ENCODE assay signal across 8 cellular contexts in genomic region chr2:64646007-64646880, GRCh38. TPM values are rescaled to one million over a fixed set of nuclear protein-coding genes. Genes with fewer than 3 reads are reported as not detected.
A peak's percentile ranks its signal among the peaks of the same experiment; 100 is the strongest.
DNase-seq lines count a peak whose midpoint lies in the region; ATAC-seq and TF ChIP-seq lines count a peak whose summit lies in the region.

No MANE protein-coding gene starts in this region.

- no peak for TF ChIP-seq POLR2A in esophagus muscularis mucosa (IDR thresholded peaks at IDR 0.05; ENCODE audit: low read depth)
- TF ChIP-seq POLR2A in GM18505 (IDR thresholded peaks at IDR 0.05; ENCODE audit: borderline replicate concordance, extremely low read depth, insufficient read depth, insufficient read length), result no peak

- no peaks in the 10 kb centered on the region for H3K36me3 Mint-ChIP-seq in nephron progenitor cell (ENCODE audit: low read depth)
- peaks cover 4% of the 10 kb centered on the region for H3K36me3 Mint-ChIP-seq in stimulated activated naive CD8-positive, alpha-beta T cell treated with anti-CD3 and anti-CD28 coated beads, Interleukin-15, Interleukin-2, amounts not matched to agents 100 ng/mL and 50 ng/mL, for 24 hours (ENCODE audit: low read depth)

- H3K36me3 ChIP-seq in HUES6 (ENCODE audit: control insufficient read depth, insufficient read depth, low read length), result no peaks in the 10 kb centered on the region
- peaks cover 15% of the 10 kb centered on the region; the same call in 1 of the 2 replicates for H3K36me3 ChIP-seq in OCI-LY7 (ENCODE audit: insufficient read depth, low read length)
- no peaks in the 10 kb centered on the region for H3K36me3 ChIP-seq in esophagus muscularis mucosa

- peaks cover 100% of the 10 kb centered on the region for H3K4me1 Mint-ChIP-seq in nephron progenitor cell
- H3K4me1 Mint-ChIP-seq in stimulated activated naive CD8-positive, alpha-beta T cell treated with anti-CD3 and anti-CD28 coated beads, Interleukin-15, Interleukin-2, amounts not matched to agents 100 ng/mL and 50 ng/mL, for 24 hours (ENCODE audit: low read depth), result peaks cover 96% of the 10 kb centered on the region

- WGBS in esophagus muscularis mucosa, result 12% methylated on average over 9 of the region's 9 CpGs

- intact Hi-C loops in OCI-LY7 (cut with micrococcal nuclease; ENCODE audit: unreplicated experiment), result loop anchor here (1.0 kb wide), 3 partner anchors 185 to 219 kb away; no protein-coding TSS in a partner anchor
- intact Hi-C loops in esophagus muscularis mucosa (cut with DNase I), result loop anchor here (2.0 to 10.0 kb wide), 2 partner anchors 121 to 219 kb away; partner anchors contain the start of gene AFTPH

- peak overlapping the region; percentile 96 for H3K4me2 ChIP-seq in OCI-LY7 (ENCODE audit: low read length)

- CTCF ChIA-PET in OCI-LY7 (lab: Charles Lee; ENCODE audit: unreplicated experiment), result interaction anchor here (0.6 to 1.0 kb wide), 3 partner anchors 13 to 122 kb away, joined by 3 to 4 read pairs (median 3); partner anchors contain the start of gene AFTPH

- H3K9me2 ChIP-seq in OCI-LY7 (ENCODE audit: insufficient read depth, low read length), result no peaks in the 10 kb centered on the region

- peak overlapping the region; percentile 69 for H3K27ac Mint-ChIP-seq in nephron progenitor cell
- peak overlapping the region; percentile 76 for H3K27ac Mint-ChIP-seq in stimulated activated naive CD8-positive, alpha-beta T cell treated with anti-CD3 and anti-CD28 coated beads, Interleukin-15, Interleukin-2, amounts not matched to agents 100 ng/mL and 50 ng/mL, for 24 hours

- no peak overlapping the region for H3K9ac ChIP-seq in HUES6 (ENCODE audit: low read length)

- H3K4me1 ChIP-seq in HUES6 (ENCODE audit: control insufficient read depth, insufficient read depth, low read length) (peaks cover 59% of the 10 kb centered on the region), OCI-LY7 (ENCODE audit: insufficient read depth, low read length, poor library complexity, severe bottlenecking) (peaks cover 100% of the 10 kb centered on the region), esophagus muscularis mucosa (peaks cover 66 to 93% (median 83%) of the 10 kb centered on the region in 4 donors)

- ATAC-seq in GM18505 (IDR thresholded peaks at IDR 0.05; ENCODE audit: unreplicated experiment), result no peak

- POLR2A ChIA-PET in OCI-LY7 (lab: Charles Lee), result interaction anchor here (0.7 to 1.7 kb wide), 11 partner anchors 9 to 194 kb away, joined by 3 to 5 read pairs (median 4); no protein-coding TSS in a partner anchor

- DNase-seq in OCI-LY7 (ENCODE audit: low spot score) (peak; percentile 82), activated T-cell treated with anti-CD3 and anti-CD28 coated beads for 48 hours (ENCODE audit: low read depth) (peak; percentile 74), esophagus muscularis mucosa (ENCODE audit: extremely low spot score) (peak; percentile 97), nephron progenitor cell (peak; percentile 92)

- H3K27me3 ChIP-seq in HUES6 (ENCODE audit: control insufficient read depth, insufficient read depth, low read length) (peaks cover 20% of the 10 kb centered on the region), esophagus muscularis mucosa (no peaks in the 10 kb centered on the region)

- H3K4me3 ChIP-seq in HUES6 (ENCODE audit: low read depth, low read length), result peak overlapping the region; percentile 64; the same call in 1 of the 2 replicates
- H3K4me3 ChIP-seq in OCI-LY7 (ENCODE audit: low read depth, low read length, poor library complexity, severe bottlenecking), result peak overlapping the region; percentile 67
- H3K4me3 ChIP-seq in esophagus muscularis mucosa, result peak overlapping the region in 3 of 4 donors; percentile 5 to 53 (median 53)

- no peaks in the 10 kb centered on the region for H3K9me3 ChIP-seq in HUES6 (ENCODE audit: control insufficient read depth, insufficient read depth, low read depth, low read length)
- H3K9me3 ChIP-seq in OCI-LY7 (ENCODE audit: low read length), result no peaks in the 10 kb centered on the region
- no peaks in the 10 kb centered on the region for H3K9me3 ChIP-seq in esophagus muscularis mucosa

- H3K27me3 Mint-ChIP-seq in nephron progenitor cell (ENCODE audit: low read depth, poor library complexity), result no peaks in the 10 kb centered on the region
- no peaks in the 10 kb centered on the region for H3K27me3 Mint-ChIP-seq in stimulated activated naive CD8-positive, alpha-beta T cell treated with anti-CD3 and anti-CD28 coated beads, Interleukin-15, Interleukin-2, amounts not matched to agents 100 ng/mL and 50 ng/mL, for 24 hours

- H3K79me2 ChIP-seq in OCI-LY7 (ENCODE audit: insufficient read depth, low read depth, low read length), result peaks cover 100% of the 10 kb centered on the region

- peaks cover 69% of the 10 kb centered on the region for H4K20me1 ChIP-seq in OCI-LY7 (ENCODE audit: insufficient read depth, low read length)

- H2AFZ ChIP-seq in OCI-LY7 (ENCODE audit: low read length), result no peak overlapping the region

- H3K27ac ChIP-seq in C4-2B (no peak overlapping the region), HUES6 (ENCODE audit: low read depth, low read length) (no peak overlapping the region; the same call in 1 of the 2 replicates), OCI-LY7 (ENCODE audit: low read depth, low read length, poor library complexity, severe bottlenecking) (peak overlapping the region; percentile 88), esophagus muscularis mucosa (replicated peaks in 1 of 4) (peak overlapping the region in 3 of 4 donors; percentile 87 to 92 (median 89))

- BruUV-seq in OCI-LY7 (replicated peaks; lab: Mats Ljungman, UMichigan), result no TSS peak

- peak; percentile 87 for TF ChIP-seq CTCF in C4-2B (conservative IDR thresholded peaks at IDR 0.05)
- peak; percentile 100 for TF ChIP-seq CTCF in OCI-LY7 (conservative IDR thresholded peaks at IDR 0.05; ENCODE audit: low read length)
- peak; percentile 86 to 97 (median 96) for TF ChIP-seq CTCF in esophagus muscularis mucosa (IDR thresholded peaks at IDR 0.05)
- TF ChIP-seq CTCF in nephron progenitor cell (IDR thresholded peaks at IDR 0.05), result peak; percentile 98

- H3K4me3 Mint-ChIP-seq in nephron progenitor cell, result peak overlapping the region; percentile 85
- peak overlapping the region; percentile 30 for H3K4me3 Mint-ChIP-seq in stimulated activated naive CD8-positive, alpha-beta T cell treated with anti-CD3 and anti-CD28 coated beads, Interleukin-15, Interleukin-2, amounts not matched to agents 100 ng/mL and 50 ng/mL, for 24 hours

- no peak for TF ChIP-seq EP300 in esophagus muscularis mucosa (IDR thresholded peaks at IDR 0.05)

- H3K9me3 Mint-ChIP-seq in nephron progenitor cell, result no peaks in the 10 kb centered on the region
- H3K9me3 Mint-ChIP-seq in stimulated activated naive CD8-positive, alpha-beta T cell treated with anti-CD3 and anti-CD28 coated beads, Interleukin-15, Interleukin-2, amounts not matched to agents 100 ng/mL and 50 ng/mL, for 24 hours, result no peaks in the 10 kb centered on the region

RNA-seq across cellular contexts. Expression of gene SERTAD2, which starts 7.5 kb away (rescaled TPM):
- 10.7 and 11.5 TPM in 2 replicates for total RNA-seq in OCI-LY7 (2014; rRNA removed; shearing (Covaris generic))
- total RNA-seq in OCI-LY7 (2022) (53.2 and 54.5 TPM in 2 replicates), esophagus muscularis mucosa (10 to 100 TPM; 12.1 to 18.1 (median 14.3) TPM)

Comparison
In these comparisons a context has a peak if more than half of its experiments do, and no peak if none do; other contexts are left out.
1. H3K27ac ChIP-seq: peak in OCI-LY7 (single experiment) and esophagus muscularis mucosa (3 of 4); none in C4-2B (single experiment) and HUES6 (single experiment).
2. Peak in every context shown above with its lines, with median percentiles within 50 percentile points of each other: CTCF ChIP-seq, H3K4me3 ChIP-seq and DNase-seq.